In genomic region chr1:8939362-8939995, GRCh38 we compare ENCODE assay signal across 13 cellular contexts. TPM values are rescaled to one million over a fixed set of nuclear protein-coding genes. Genes with fewer than 3 reads are reported as not detected.
A peak's percentile ranks its signal among the peaks of the same experiment; 100 is the strongest.
DNase-seq lines count a peak whose midpoint lies in the region; ATAC-seq and TF ChIP-seq lines count a peak whose summit lies in the region.
"Had no signal": no experiment of that assay in that cellular context is flagged by ENCODE, and none has a peak within 500 bp of the region (broad histone marks: within the 10 kb centered on the region; RNA-seq: fewer than 3 reads in every experiment).

No MANE protein-coding gene starts in this region.

- TF ChIP-seq CTCF in DND-41 (IDR thresholded peaks at IDR 0.05; ENCODE audit: borderline replicate concordance, extremely low read depth, low read length, poor library complexity, severe bottlenecking), result no peak

- H3K4me2 ChIP-seq in DND-41 (ENCODE audit: insufficient read depth, low read length), result no peak overlapping the region
- H3K4me2 ChIP-seq: SK-N-SH had no signal

- DNase-seq in DND-41 (no peak), M059J (ENCODE audit: low read depth) (peak; percentile 53), iris pigment epithelial cell (ENCODE audit: low read depth) (peak; percentile 28), pons (ENCODE audit: low spot score) (no peak), NCI-H345 (lab: John Stamatoyannopoulos, UW) (no peak), HuH-7.5 (ENCODE audit: low spot score) (no peak)
- DNase-seq in activated naive CD8-positive, alpha-beta T cell treated with anti-CD3 and anti-CD28 coated beads for 36 hours, result no peak
- DNase-seq in stimulated activated CD4-positive, alpha-beta T cell treated with anti-CD3 and anti-CD28 coated beads, Interleukin-12 subunit alpha, Interleukin-12 subunit beta, amount 100 ng/mL, for 4 hours, result no peak
- DNase-seq: amygdala, HCEC 1CT, NCI-H446, SK-N-SH had no signal

- no peak for ATAC-seq in DND-41 (ENCODE audit: insufficient read depth, low read depth)

- H3K9me3 ChIP-seq in DND-41 (ENCODE audit: insufficient read depth, low read length, severe bottlenecking), result no peaks in the 10 kb centered on the region
- H3K9me3 ChIP-seq: SK-N-SH had no signal

- H3K27me3 Mint-ChIP-seq in activated naive CD8-positive, alpha-beta T cell treated with anti-CD3 and anti-CD28 coated beads for 36 hours, result no peaks in the 10 kb centered on the region

- peak overlapping the region; percentile 63 for H3K4me3 Mint-ChIP-seq in activated naive CD8-positive, alpha-beta T cell treated with anti-CD3 and anti-CD28 coated beads for 36 hours

- H3K4me1 Mint-ChIP-seq in activated naive CD8-positive, alpha-beta T cell treated with anti-CD3 and anti-CD28 coated beads for 36 hours, result peaks cover 65% of the 10 kb centered on the region

- H3K36me3 ChIP-seq in DND-41 (ENCODE audit: insufficient read depth, low read length), result no peaks in the 10 kb centered on the region

- H3K27ac ChIP-seq in DND-41 (ENCODE audit: low read length), result peak overlapping the region; percentile 70; the same call in 1 of the 2 replicates

- no peaks in the 10 kb centered on the region for H3K79me2 ChIP-seq in DND-41 (ENCODE audit: insufficient read depth, low read length)

- H3K4me1 ChIP-seq in DND-41 (ENCODE audit: insufficient read depth, low read length), result peaks cover 49% of the 10 kb centered on the region

- H3K4me3 ChIP-seq in DND-41 (ENCODE audit: low read depth in 1 of 2, low read length in 2 of 2), result no peak overlapping the region

- H4K20me1 ChIP-seq in DND-41 (ENCODE audit: insufficient read depth, low read length), result no peaks in the 10 kb centered on the region

- no peaks in the 10 kb centered on the region for H3K27me3 ChIP-seq in DND-41 (ENCODE audit: insufficient read depth, low read length, poor library complexity)

- H3K27ac Mint-ChIP-seq in activated naive CD8-positive, alpha-beta T cell treated with anti-CD3 and anti-CD28 coated beads for 36 hours, result peak overlapping the region; percentile 98

- no peak overlapping the region for H2AFZ ChIP-seq in DND-41 (ENCODE audit: low read depth, low read length)

- peaks cover 50% of the 10 kb centered on the region for H3K36me3 Mint-ChIP-seq in activated naive CD8-positive, alpha-beta T cell treated with anti-CD3 and anti-CD28 coated beads for 36 hours

- no peak overlapping the region for H3K9ac ChIP-seq in DND-41 (ENCODE audit: low read depth, low read length)
- H3K9ac ChIP-seq: SK-N-SH had no signal

- peaks cover 4% of the 10 kb centered on the region for H3K9me3 Mint-ChIP-seq in activated naive CD8-positive, alpha-beta T cell treated with anti-CD3 and anti-CD28 coated beads for 36 hours

RNA-seq across cellular contexts. Expression of gene CA6, which starts 6.2 kb away (rescaled TPM):
- not detected in 2 replicates for total RNA-seq in M059J (2014; rRNA removed; shearing (Covaris generic))
- 10 to 100 TPM; 12.3 to 13.7 TPM for total RNA-seq in activated naive CD8-positive, alpha-beta T cell treated with anti-CD3 and anti-CD28 coated beads for 36 hours
- total RNA-seq: LHCN-M2 had no signal

Comparison
In these comparisons a context has a peak if more than half of its experiments do, and no peak if none do; other contexts are left out.
1. DNase-seq: peak in M059J (single experiment) and iris pigment epithelial cell (single experiment); none in DND-41 (single experiment), activated naive CD8-positive, alpha-beta T cell treated with anti-CD3 and anti-CD28 coated beads for 36 hours (single experiment), pons (single experiment), stimulated activated CD4-positive, alpha-beta T cell treated with anti-CD3 and anti-CD28 coated beads, Interleukin-12 subunit alpha, Interleukin-12 subunit beta, amount 100 ng/mL, for 4 hours (single experiment), NCI-H345 (single experiment) and HuH-7.5 (single experiment).
2. RNA of gene CA6, which starts 6.2 kb away (total RNA-seq): 12.3 to 13.7 TPM in activated naive CD8-positive, alpha-beta T cell treated with anti-CD3 and anti-CD28 coated beads for 36 hours; not detected in M059J; every median in the first group is over 10 times any median in the second.